10 cellular contexts compared by ENCODE assay signal in genomic region chr6:157139054-157139708, GRCh38.
DNase-seq lines count a peak whose midpoint lies in the region; ATAC-seq and TF ChIP-seq lines count a peak whose summit lies in the region.
"Had no signal": no experiment of that assay in that cellular context is flagged by ENCODE, and none has a peak within 500 bp of the region (broad histone marks: within the 10 kb centered on the region; RNA-seq: fewer than 3 reads in every experiment).

No MANE protein-coding gene starts in this region.

- ATAC-seq in SK-N-SH treated with all-trans-retinoic acid at 6 μM for 48 hours, result peak; percentile 33; the same call in 1 of the 3 replicates

- TF ChIP-seq CTCF in AG09309 (IDR thresholded peaks at IDR 0.05; ENCODE audit: control insufficient read depth, insufficient read depth, low read depth, low read length, missing control alignments) (peak; percentile 3), GM12875 (IDR thresholded peaks at IDR 0.05; ENCODE audit: borderline replicate concordance, insufficient read depth, low read depth, low read length) (peak; percentile 29; the same call in 1 of the 2 replicates)

- H3K4me3 ChIP-seq in AG09309 (ENCODE audit: control insufficient read depth, low read depth, low read length) (no peak overlapping the region), GM12875 (ENCODE audit: low read depth, low read length) (no peak overlapping the region)

- DNase-seq in AG09309 (ENCODE audit: low read depth), result no peak
- peak; percentile 80 for DNase-seq in islet precursor cell
- no peak for DNase-seq in NCI-H774 (lab: John Stamatoyannopoulos, UW)
- DNase-seq in DMS153 treated with DMSO at 0.1 percent for 48 hours (lab: John Stamatoyannopoulos, UW; ENCODE audit: unreplicated experiment), result no peak
- no peak for DNase-seq in activated T-cell treated with anti-CD3 and anti-CD28 coated beads for 4 hours
- DNase-seq in NCI-H526 treated with DMSO at 0.1 percent for 48 hours (lab: John Stamatoyannopoulos, UW), result no peak
- DNase-seq: NK-92 treated with Interleukin-12 subunit alpha and Interleukin-12 subunit beta, amount 100 ng/mL, for 24 hours; T-helper 2 cell had no signal

TF ChIP-seq in SK-N-SH treated with all-trans-retinoic acid at 6 μM for 48 hours, 23 proteins besides CTCF, POLR2A, EP300 and RAD21:
- TF ChIP-seq RARB (CRISPR knock-in tag; IDR thresholded peaks at IDR 0.05), result no peak
- no peak for TF ChIP-seq SNAI2 (CRISPR knock-in tag; IDR thresholded peaks at IDR 0.05)
- no peak for TF ChIP-seq TCF4 (CRISPR knock-in tag; IDR thresholded peaks at IDR 0.05; ENCODE audit: borderline replicate concordance)
- TF ChIP-seq GLIS3 (CRISPR knock-in tag; IDR thresholded peaks at IDR 0.05), result no peak
- TF ChIP-seq ZNF565 (CRISPR knock-in tag; conservative IDR thresholded peaks at IDR 0.05; ENCODE audit: low read depth), result no peak
- no peak for TF ChIP-seq ISL1 (CRISPR knock-in tag; IDR thresholded peaks at IDR 0.05)
- no peak for TF ChIP-seq TSHZ2 (CRISPR knock-in tag; IDR thresholded peaks at IDR 0.05)
- no peak for TF ChIP-seq TOX (CRISPR knock-in tag; IDR thresholded peaks at IDR 0.05; ENCODE audit: borderline replicate concordance)
- no peak for TF ChIP-seq ZC3H10 (CRISPR knock-in tag; IDR thresholded peaks at IDR 0.05)
- TF ChIP-seq CSDC2 (CRISPR knock-in tag; IDR thresholded peaks at IDR 0.05), result no peak
- no peak for TF ChIP-seq ZNF70 (CRISPR knock-in tag; IDR thresholded peaks at IDR 0.05)
- TF ChIP-seq OSR1 (CRISPR knock-in tag; IDR thresholded peaks at IDR 0.05), result no peak
